8 cellular contexts compared by ENCODE assay signal in genomic region chr19:48618278-48618915, GRCh38. TPM values are rescaled to one million over a fixed set of nuclear protein-coding genes. Genes with fewer than 3 reads are reported as not detected.
DNase-seq lines count a peak whose midpoint lies in the region; ATAC-seq and TF ChIP-seq lines count a peak whose summit lies in the region.

No MANE protein-coding gene starts in this region.

- intact Hi-C loops in esophagus muscularis mucosa (cut with DNase I): no loop called here

- peak overlapping the region; percentile 89 for H4K91ac ChIP-seq in trophoblast cell (ENCODE audit: low read depth, low read length)

- peaks cover 9% of the 10 kb centered on the region for H3K79me1 ChIP-seq in trophoblast cell (ENCODE audit: low read length)

- H4K20me1 ChIP-seq in DND-41 (ENCODE audit: insufficient read depth, low read length): peaks cover 48% of the 10 kb centered on the region

- peak overlapping the region; percentile 90 for H3K27ac ChIP-seq in DND-41 (ENCODE audit: low read length)
- peak overlapping the region; percentile 88 to 97 (median 92) for H3K27ac ChIP-seq in Peyer's patch
- H3K27ac ChIP-seq in esophagus muscularis mucosa (replicated peaks in 1 of 4): peak overlapping the region; percentile 93 to 95 (median 94)
- H3K27ac ChIP-seq in trophoblast cell (ENCODE audit: low read depth, low read length): peak overlapping the region; percentile 77

- TF ChIP-seq EP300 in esophagus muscularis mucosa (IDR thresholded peaks at IDR 0.05): no peak

- TF ChIP-seq POLR2A in Peyer's patch (IDR thresholded peaks at IDR 0.05): no peak
- no peak for TF ChIP-seq POLR2A in esophagus muscularis mucosa (IDR thresholded peaks at IDR 0.05; ENCODE audit: low read depth)

- WGBS in esophagus muscularis mucosa: 3% methylated on average over 17 of the region's 18 CpGs
- no CpG with 5 or more reads among the region's 18 CpGs for WGBS in trophoblast cell (ENCODE audit: extremely low coverage, insufficient coverage, insufficient read length)

- no peak for ATAC-seq in DND-41 (ENCODE audit: insufficient read depth, low read depth)

- H3K79me2 ChIP-seq in DND-41 (ENCODE audit: insufficient read depth, low read length): peaks cover 61% of the 10 kb centered on the region
- peaks cover 16% of the 10 kb centered on the region for H3K79me2 ChIP-seq in trophoblast cell (ENCODE audit: control insufficient read depth, insufficient read depth, low read length, poor library complexity)

- peak overlapping the region; percentile 70 for H2AFZ ChIP-seq in DND-41 (ENCODE audit: low read depth, low read length)
- H2AFZ ChIP-seq in trophoblast cell (ENCODE audit: insufficient read depth, low read length, poor library complexity): no peak overlapping the region

- peak overlapping the region; percentile 99 for H3K4ac ChIP-seq in trophoblast cell (ENCODE audit: low read depth, low read length)

- H3K14ac ChIP-seq in trophoblast cell (ENCODE audit: low read length): peak overlapping the region; percentile 86

- H3K23ac ChIP-seq in trophoblast cell (ENCODE audit: low read length): no peak overlapping the region

- DNase-seq in DND-41: no peak
- peak in 1 of 3 donors; percentile 35 for DNase-seq in Peyer's patch
- DNase-seq in esophagus muscularis mucosa (ENCODE audit: extremely low spot score): no peak
- DNase-seq in trophoblast cell: peak; percentile 42 to 51
- no peak for DNase-seq in NCI-H1930 (lab: John Stamatoyannopoulos, UW)
- no peak for DNase-seq in activated CD4-positive, CD25-positive, alpha-beta regulatory T cell (lab: John Stamatoyannopoulos, UW)
- DNase-seq in activated effector memory CD4-positive, alpha-beta T cell treated with Interleukin-2 at 50 U/mL for 16 hours: no peak
- DNase-seq in midbrain (lab: John Stamatoyannopoulos, UW): no peak

- H2BK5ac ChIP-seq in trophoblast cell (ENCODE audit: low read depth, low read length, poor library complexity): peak overlapping the region; percentile 83

- TF ChIP-seq CTCF in DND-41 (IDR thresholded peaks at IDR 0.05; ENCODE audit: borderline replicate concordance, extremely low read depth, low read length, poor library complexity, severe bottlenecking): no peak
- TF ChIP-seq CTCF in Peyer's patch (IDR thresholded peaks at IDR 0.05): peak in 1 of 6 experiments; percentile 2
- TF ChIP-seq CTCF in esophagus muscularis mucosa (IDR thresholded peaks at IDR 0.05): no peak

- H3K18ac ChIP-seq in trophoblast cell (ENCODE audit: low read length): peak overlapping the region; percentile 93

- peak overlapping the region; percentile 44 for H2BK120ac ChIP-seq in trophoblast cell (ENCODE audit: insufficient read depth, low read length, poor library complexity)

- peaks cover 55% of the 10 kb centered on the region for H3K4me1 ChIP-seq in DND-41 (ENCODE audit: insufficient read depth, low read length)
- peaks cover 4 to 44% (median 18%) of the 10 kb centered on the region in 4 donors for H3K4me1 ChIP-seq in Peyer's patch
- H3K4me1 ChIP-seq in esophagus muscularis mucosa: peaks cover 37 to 77% (median 60%) of the 10 kb centered on the region in 4 donors
- H3K4me1 ChIP-seq in trophoblast cell (ENCODE audit: control insufficient read depth in 1 of 2, insufficient read depth in 2 of 2, low read length in 2 of 2): peaks cover 5 to 14% of the 10 kb centered on the region in 2 experiments

- H4K12ac ChIP-seq in trophoblast cell (ENCODE audit: low read depth, low read length): peak overlapping the region; percentile 59

- H2AK5ac ChIP-seq in trophoblast cell (ENCODE audit: low read length): peak overlapping the region; percentile 69

- H3K27me3 ChIP-seq in DND-41 (ENCODE audit: insufficient read depth, low read length, poor library complexity) (no peaks in the 10 kb centered on the region), Peyer's patch (no peaks in the 10 kb centered on the region), esophagus muscularis mucosa (no peaks in the 10 kb centered on the region), trophoblast cell (ENCODE audit: insufficient read depth, low read length) (no peaks in the 10 kb centered on the region)

- H3K4me2 ChIP-seq in DND-41 (ENCODE audit: insufficient read depth, low read length) (peak overlapping the region; percentile 87), trophoblast cell (ENCODE audit: low read length) (peak overlapping the region; percentile 66)

- peaks cover 49% of the 10 kb centered on the region for H3K36me3 ChIP-seq in DND-41 (ENCODE audit: insufficient read depth, low read length)
- peaks cover 0 to 30% (median 0%) of the 10 kb centered on the region in 3 donors for H3K36me3 ChIP-seq in Peyer's patch
- peaks cover 24 to 47% (median 39%) of the 10 kb centered on the region in 4 donors for H3K36me3 ChIP-seq in esophagus muscularis mucosa
- H3K36me3 ChIP-seq in trophoblast cell (ENCODE audit: control insufficient read depth in 1 of 2, insufficient read depth in 2 of 2, low read length in 2 of 2): peaks cover 34% of the 10 kb centered on the region in 2 experiments

- H2BK12ac ChIP-seq in trophoblast cell (ENCODE audit: low read length): no peak overlapping the region

- peak overlapping the region; percentile 91 for H3K9ac ChIP-seq in DND-41 (ENCODE audit: low read depth, low read length)
- peak overlapping the region; percentile 96 for H3K9ac ChIP-seq in trophoblast cell (ENCODE audit: low read length)

- H3K9me3 ChIP-seq in DND-41 (ENCODE audit: insufficient read depth, low read length, severe bottlenecking) (no peaks in the 10 kb centered on the region), Peyer's patch (no peaks in the 10 kb centered on the region), esophagus muscularis mucosa (no peaks in the 10 kb centered on the region), trophoblast cell (ENCODE audit: insufficient read depth, low read depth, low read length) (peaks cover 2% of the 10 kb centered on the region)

- H3K4me3 ChIP-seq in DND-41 (ENCODE audit: low read depth in 1 of 2, low read length in 2 of 2): peak overlapping the region; percentile 77 to 92; a peak in 3 of 4 replicates
- peak overlapping the region; percentile 62 to 93 (median 78) for H3K4me3 ChIP-seq in Peyer's patch
- peak overlapping the region; percentile 75 to 96 (median 78) for H3K4me3 ChIP-seq in esophagus muscularis mucosa
- peak overlapping the region; percentile 95 for H3K4me3 ChIP-seq in trophoblast cell (ENCODE audit: low read depth, low read length)

- H4K8ac ChIP-seq in trophoblast cell (ENCODE audit: low read depth, low read length): peak overlapping the region; percentile 92

RNA-seq across cellular contexts. Expression of gene RPL18, which starts 0.6 kb away (rescaled TPM):
- total RNA-seq in Peyer's patch (1,000 to 10,000 TPM; 1,077 to 1,595 (median 1,505) TPM), esophagus muscularis mucosa (1,000 to 10,000 TPM; 1,298 to 2,105 (median 1,742) TPM)
- 1,727 and 1,729 TPM in 2 replicates for polyA plus RNA-seq in trophoblast cell (2013)

RNA-seq across cellular contexts. Expression of gene SPHK2, which starts 0.9 kb away (rescaled TPM):
- total RNA-seq in Peyer's patch (100 to 1,000 TPM in 2 of 4 donors, 10 to 100 TPM in 2; 34.7 to 121 (median 96.7) TPM), esophagus muscularis mucosa (10 to 100 TPM; 15.9 to 24.5 (median 17.0) TPM)
- 14.1 and 14.9 TPM in 2 replicates for polyA plus RNA-seq in trophoblast cell (2013)

RNA-seq across cellular contexts. Expression of gene FAM83E, which starts 3.5 kb away (rescaled TPM):
- total RNA-seq in Peyer's patch: 100 to 1,000 TPM in 3 of 4 donors, 10 to 100 TPM in 1; 58.6 to 203 (median 130) TPM
- under 1 TPM; 0.32 to 0.69 (median 0.37) TPM for total RNA-seq in esophagus muscularis mucosa
- 0.07 TPM in 2 replicates for polyA plus RNA-seq in trophoblast cell (2013)

RNA-seq across cellular contexts. Expression of gene SPACA4, which starts 11.9 kb away (rescaled TPM):
- total RNA-seq in Peyer's patch (not detected), esophagus muscularis mucosa (not detected)
- polyA plus RNA-seq in trophoblast cell (2013): not detected in 2 replicates

RNA-seq across cellular contexts. Expression of gene DBP, which starts 18.8 kb away (rescaled TPM):
- total RNA-seq in Peyer's patch (10 to 100 TPM in 3 of 4 donors, 1 to 10 TPM in 1; 9.9 to 51.5 (median 35.8) TPM), esophagus muscularis mucosa (1 to 10 TPM; 3.0 to 9.3 (median 7.2) TPM)
- 0.90 and 0.94 TPM in 2 replicates for polyA plus RNA-seq in trophoblast cell (2013)

Comparison
In these comparisons a context has a peak if more than half of its experiments do, and no peak if none do; other contexts are left out.
1. DNase-seq: peak in trophoblast cell (2 of 2); none in DND-41 (single experiment), esophagus muscularis mucosa (single experiment), NCI-H1930 (0 of 2), activated CD4-positive, CD25-positive, alpha-beta regulatory T cell (0 of 4), activated effector memory CD4-positive, alpha-beta T cell treated with Interleukin-2 at 50 U/mL for 16 hours (single experiment) and midbrain (single experiment).
2. RNA of gene FAM83E, which starts 3.5 kb away (total RNA-seq): 58.6 to 203 TPM in Peyer's patch; 0.32 to 0.69 TPM in esophagus muscularis mucosa; every median in the first group is over 10 times any median in the second.
3. Peak in every context shown above with its lines, with median percentiles within 50 percentile points of each other: H3K27ac ChIP-seq and H3K4me3 ChIP-seq.